Comparison of ENCODE assay signal across 2 cellular contexts in genomic region chr2:25201794-25202193, GRCh38.
A peak's percentile ranks its signal among the peaks of the same experiment; 100 is the strongest.
TF ChIP-seq lines count a peak whose summit lies in the region.

No MANE protein-coding gene starts in this region.

TF ChIP-seq in HepG2, 621 proteins besides CTCF, POLR2A, EP300 and RAD21:
- TF ChIP-seq KDM4B (CRISPR knock-in tag; IDR thresholded peaks at IDR 0.05) (no peak), ZFP91 (CRISPR knock-in tag; IDR thresholded peaks at IDR 0.05; ENCODE audit: borderline replicate concordance) (0 out of 2 replicates have a peak, but pooled peaks have one; percentile 21)

TF ChIP-seq in HCT116, 20 proteins besides CTCF, POLR2A, EP300 and RAD21:
- TF ChIP-seq ZNF274 (IDR thresholded peaks at IDR 0.05; ENCODE audit: low read depth, low read length) (no peak), REST (IDR thresholded peaks at IDR 0.05; ENCODE audit: low read depth) (no peak), YY1 (IDR thresholded peaks at IDR 0.05; ENCODE audit: extremely low read depth, insufficient replicate concordance, low read depth, low read length) (no peak), JUND (IDR thresholded peaks at IDR 0.05) (no peak), SRF (IDR thresholded peaks at IDR 0.05; ENCODE audit: low read depth) (no peak), ATF3 (IDR thresholded peaks at IDR 0.05) (no peak), EZH2phosphoT487 (IDR thresholded peaks at IDR 0.05; ENCODE audit: borderline replicate concordance) (no peak), MAX (IDR thresholded peaks at IDR 0.05) (no peak), TCF7L2 (IDR thresholded peaks at IDR 0.05; ENCODE audit: borderline replicate concordance, extremely low read depth, insufficient read depth, insufficient read length) (no peak), POLR2AphosphoS5 (IDR thresholded peaks at IDR 0.05; ENCODE audit: low read depth, low read length) (no peak), SIN3A (IDR thresholded peaks at IDR 0.05; ENCODE audit: low read depth) (no peak), ELF1 (IDR thresholded peaks at IDR 0.05; ENCODE audit: borderline replicate concordance, low read depth) (no peak), EZH2 (IDR thresholded peaks at IDR 0.05) (no peak), EGR1 (IDR thresholded peaks at IDR 0.05; ENCODE audit: low read depth) (no peak), CEBPB (IDR thresholded peaks at IDR 0.05; ENCODE audit: low read depth) (no peak)
